In genomic region chr9:19036611-19037010, GRCh38 we compare ENCODE assay signal across 1 cellular context.
TF ChIP-seq lines count a peak whose summit lies in the region.

No MANE protein-coding gene starts in this region.

TF ChIP-seq in HepG2, 621 proteins besides CTCF, POLR2A, EP300 and RAD21:
- TF ChIP-seq HDAC6 (IDR thresholded peaks at IDR 0.05; ENCODE audit: low read depth, low read length) (no peak), RBM22 (optimal IDR thresholded peaks at IDR 0.05; ENCODE audit: low read length) (no peak), IRF1 (CRISPR knock-in tag; IDR thresholded peaks at IDR 0.05; ENCODE audit: low read depth) (no peak), ZNF747 (CRISPR knock-in tag; IDR thresholded peaks at IDR 0.05; ENCODE audit: borderline replicate concordance) (no peak), HMGA1 (CRISPR knock-in tag; conservative IDR thresholded peaks at IDR 0.05) (no peak), CAMTA2 (CRISPR knock-in tag; IDR thresholded peaks at IDR 0.05; ENCODE audit: borderline replicate concordance) (no peak), ZNF235 (CRISPR knock-in tag; IDR thresholded peaks at IDR 0.05; ENCODE audit: borderline replicate concordance) (no peak), TBX3 (IDR thresholded peaks at IDR 0.05; ENCODE audit: borderline replicate concordance) (no peak), NFAT5 (CRISPR knock-in tag; IDR thresholded peaks at IDR 0.05) (no peak), ZNF644 (CRISPR knock-in tag; IDR thresholded peaks at IDR 0.05; ENCODE audit: low read depth) (no peak), NCOA1 (CRISPR knock-in tag; IDR thresholded peaks at IDR 0.05) (no peak), ZNF598 (CRISPR knock-in tag; IDR thresholded peaks at IDR 0.05; ENCODE audit: borderline replicate concordance) (no peak), SP4 (CRISPR knock-in tag; IDR thresholded peaks at IDR 0.05) (no peak), BCLAF1 (IDR thresholded peaks at IDR 0.05) (no peak), TBX2 (CRISPR knock-in tag; IDR thresholded peaks at IDR 0.05; ENCODE audit: borderline replicate concordance) (no peak), ZNF276 (CRISPR knock-in tag; IDR thresholded peaks at IDR 0.05; ENCODE audit: low read depth) (no peak), YY1 (IDR thresholded peaks at IDR 0.05; ENCODE audit: insufficient read depth, insufficient replicate concordance, low read depth, low read length) (no peak), ATF4 (CRISPR knock-in tag; IDR thresholded peaks at IDR 0.05) (no peak), ZNF878 (CRISPR knock-in tag; IDR thresholded peaks at IDR 0.05) (no peak)
